Comparison of ENCODE assay signal across 1 cellular context in genomic region chr19:8481616-8482015, GRCh38.
TF ChIP-seq lines count a peak whose summit lies in the region.

No MANE protein-coding gene starts in this region.

TF ChIP-seq in GM23338, 12 proteins besides CTCF, POLR2A, EP300 and RAD21:
- TF ChIP-seq REST (IDR thresholded peaks at IDR 0.05; ENCODE audit: unreplicated experiment) (no peak), EZH2phosphoT487 (IDR thresholded peaks at IDR 0.05; ENCODE audit: unreplicated experiment) (no peak), ZNF114 (CRISPR knock-in tag; IDR thresholded peaks at IDR 0.05) (no peak), ZNF331 (CRISPR knock-in tag; IDR thresholded peaks at IDR 0.05; ENCODE audit: low read depth) (no peak), ETS1 (IDR thresholded peaks at IDR 0.05) (no peak), ZNF462 (CRISPR knock-in tag; IDR thresholded peaks at IDR 0.05) (no peak), NANOG (IDR thresholded peaks at IDR 0.05; ENCODE audit: borderline replicate concordance) (no peak), JUNB (IDR thresholded peaks at IDR 0.05; ENCODE audit: unreplicated experiment) (no peak), EZH2 (IDR thresholded peaks at IDR 0.05; ENCODE audit: low read depth, unreplicated experiment) (no peak), CREB1 (CRISPR knock-in tag; IDR thresholded peaks at IDR 0.05; ENCODE audit: low read depth) (no peak), POLR2AphosphoS5 (IDR thresholded peaks at IDR 0.05; ENCODE audit: low read depth) (no peak), STAT1 (IDR thresholded peaks at IDR 0.05; ENCODE audit: unreplicated experiment) (no peak)
